In genomic region chr1:47678464-47678980, GRCh38 we compare ENCODE assay signal across 18 cellular contexts.
"Had no signal": no experiment of that assay in that cellular context is flagged by ENCODE, and none has a peak within 500 bp of the region (broad histone marks: within the 10 kb centered on the region; RNA-seq: fewer than 3 reads in every experiment).

No MANE protein-coding gene starts in this region.

- H3K27ac ChIP-seq: brain microvascular endothelial cell, esophagus squamous epithelium, gastroesophageal sphincter had no signal

- DNase-seq: activated CD4-positive, alpha-beta memory T cell treated with anti-CD3 and anti-CD28 coated beads, Interleukin-2, amount 10 ng/mL, durations not matched to agents 7 days and 5 days; activated CD4-positive, alpha-beta T cell treated with anti-CD3 and anti-CD28 coated beads for 48 hours; activated T-cell treated with anti-CD3 and anti-CD28 coated beads, Interleukin-2, amount 50 U/mL, for 1 hour; aorta; brain microvascular endothelial cell; caudate nucleus; esophagus squamous epithelium; left ventricle myocardium superior; occipital lobe; retina; stimulated activated CD4-positive, alpha-beta T cell treated with anti-CD3 and anti-CD28 coated beads, Interleukin-4, amount 100 ng/mL, for 1 hour; stimulated activated naive CD8-positive, alpha-beta T cell treated with anti-CD3 and anti-CD28 coated beads, Interleukin-15, Interleukin-2, amounts not matched to agents 100 U/mL and 50 U/mL, for 24 hours; substantia nigra had no signal

- H3K4me3 ChIP-seq: esophagus squamous epithelium, gastroesophageal sphincter, tibial artery had no signal

- H3K9me3 ChIP-seq: esophagus squamous epithelium, tibial artery had no signal

- H3K9me3 Mint-ChIP-seq: activated CD4-positive, alpha-beta memory T cell treated with anti-CD3 and anti-CD28 coated beads, Interleukin-2, amount 10 ng/mL, durations not matched to agents 7 days and 5 days; activated naive CD4-positive, alpha-beta T cell treated with anti-CD3 and anti-CD28 coated beads, Interleukin-2, amount 50 U/mL, for 72 hours; T-helper 1 cell treated with Interleukin-12 subunit alpha and Interleukin-12 subunit beta and Interleukin-4 antibody, amounts not matched to agents 30 μg/mL and 1 μg/mL, for 36 hours had no signal

- H3K27ac Mint-ChIP-seq: activated CD4-positive, alpha-beta memory T cell treated with anti-CD3 and anti-CD28 coated beads, Interleukin-2, amount 10 ng/mL, durations not matched to agents 7 days and 5 days; activated naive CD4-positive, alpha-beta T cell treated with anti-CD3 and anti-CD28 coated beads, Interleukin-2, amount 50 U/mL, for 72 hours; progenitor cell of endocrine pancreas; T-helper 1 cell treated with Interleukin-12 subunit alpha and Interleukin-12 subunit beta and Interleukin-4 antibody, amounts not matched to agents 30 μg/mL and 1 μg/mL, for 36 hours had no signal

- H3K4me1 ChIP-seq: esophagus squamous epithelium, gastroesophageal sphincter had no signal

- H3K4me1 Mint-ChIP-seq: activated CD4-positive, alpha-beta memory T cell treated with anti-CD3 and anti-CD28 coated beads, Interleukin-2, amount 10 ng/mL, durations not matched to agents 7 days and 5 days had no signal

- H3K27me3 ChIP-seq: brain microvascular endothelial cell, tibial artery had no signal

- ATAC-seq: activated naive CD4-positive, alpha-beta T cell treated with anti-CD3 and anti-CD28 coated beads, Interleukin-2, amount 50 U/mL, for 72 hours; stimulated activated naive CD8-positive, alpha-beta T cell treated with anti-CD3 and anti-CD28 coated beads, Interleukin-15, Interleukin-2, amounts not matched to agents 100 U/mL and 50 U/mL, for 24 hours had no signal

- H3K4me3 Mint-ChIP-seq: activated CD4-positive, alpha-beta memory T cell treated with anti-CD3 and anti-CD28 coated beads, Interleukin-2, amount 10 ng/mL, durations not matched to agents 7 days and 5 days; T-helper 1 cell treated with Interleukin-12 subunit alpha and Interleukin-12 subunit beta and Interleukin-4 antibody, amounts not matched to agents 30 μg/mL and 1 μg/mL, for 36 hours had no signal

- H3K36me3 Mint-ChIP-seq: activated naive CD4-positive, alpha-beta T cell treated with anti-CD3 and anti-CD28 coated beads, Interleukin-2, amount 50 U/mL, for 72 hours had no signal

- H3K36me3 ChIP-seq: brain microvascular endothelial cell, esophagus squamous epithelium, gastroesophageal sphincter, tibial artery had no signal
